In genomic region chr2:164560902-164561301, GRCh38 we compare ENCODE assay signal across 15 cellular contexts.
"Had no signal": no experiment of that assay in that cellular context is flagged by ENCODE, and none has a peak within 500 bp of the region (broad histone marks: within the 10 kb centered on the region; RNA-seq: fewer than 3 reads in every experiment).

No MANE protein-coding gene starts in this region.

- H3K27me3 Mint-ChIP-seq: activated CD4-positive, alpha-beta memory T cell treated with anti-CD3 and anti-CD28 coated beads for 36 hours; activated naive CD8-positive, alpha-beta T cell had no signal

- H3K4me1 Mint-ChIP-seq: naive thymus-derived CD8-positive, alpha-beta T cell had no signal

- H3K36me3 Mint-ChIP-seq: activated CD4-positive, alpha-beta memory T cell treated with anti-CD3 and anti-CD28 coated beads for 36 hours; activated naive CD8-positive, alpha-beta T cell; naive thymus-derived CD8-positive, alpha-beta T cell had no signal

- H3K36me3 ChIP-seq: ovary, tibial artery, vagina had no signal

- H3K4me3 Mint-ChIP-seq: activated CD4-positive, alpha-beta memory T cell treated with anti-CD3 and anti-CD28 coated beads for 36 hours; activated naive CD8-positive, alpha-beta T cell; activated T-helper 1 cell treated with anti-CD3 and anti-CD28 coated beads, Interleukin-12 subunit alpha, Interleukin-12 subunit beta, Interleukin-2, Interleukin-4 antibody, amounts not matched to agents 30 ng/mL and 10 ng/mL and 1 ng/mL, durations not matched to agents 14 hours and 24 hours and 36 hours; naive thymus-derived CD8-positive, alpha-beta T cell; T-helper 2 cell treated with Interferon-gamma antibody and Interleukin-4, amounts not matched to agents 5 μg/mL and 100 μg/mL, for 36 hours had no signal

- H3K27me3 ChIP-seq: dorsolateral prefrontal cortex, ovary, tibial artery, vagina had no signal

- H3K9me3 Mint-ChIP-seq: activated CD4-positive, alpha-beta memory T cell treated with anti-CD3 and anti-CD28 coated beads for 36 hours; activated T-helper 1 cell treated with anti-CD3 and anti-CD28 coated beads, Interleukin-12 subunit alpha, Interleukin-12 subunit beta, Interleukin-2, Interleukin-4 antibody, amounts not matched to agents 30 ng/mL and 10 ng/mL and 1 ng/mL, durations not matched to agents 14 hours and 24 hours and 36 hours; T-helper 2 cell treated with Interferon-gamma antibody and Interleukin-4, amounts not matched to agents 5 μg/mL and 100 μg/mL, for 36 hours had no signal

- H3K4me3 ChIP-seq: ovary, vagina had no signal

- H3K27ac ChIP-seq: dorsolateral prefrontal cortex, ovary, tibial artery, vagina had no signal

- H3K9me3 ChIP-seq: ovary, tibial artery, vagina had no signal

- ATAC-seq: naive thymus-derived CD8-positive, alpha-beta T cell had no signal

- H3K27ac Mint-ChIP-seq: activated CD4-positive, alpha-beta memory T cell treated with anti-CD3 and anti-CD28 coated beads for 36 hours; activated naive CD8-positive, alpha-beta T cell; activated T-helper 1 cell treated with anti-CD3 and anti-CD28 coated beads, Interleukin-12 subunit alpha, Interleukin-12 subunit beta, Interleukin-2, Interleukin-4 antibody, amounts not matched to agents 30 ng/mL and 10 ng/mL and 1 ng/mL, durations not matched to agents 14 hours and 24 hours and 36 hours; naive thymus-derived CD8-positive, alpha-beta T cell; T-helper 2 cell treated with Interferon-gamma antibody and Interleukin-4, amounts not matched to agents 5 μg/mL and 100 μg/mL, for 36 hours had no signal

- DNase-seq: activated CD4-positive, alpha-beta memory T cell treated with anti-CD3 and anti-CD28 coated beads for 36 hours; activated T-cell treated with anti-CD3 and anti-CD28 coated beads for 4 hours; caudate nucleus; dorsolateral prefrontal cortex; foreskin melanocyte; kidney; naive thymus-derived CD8-positive, alpha-beta T cell; stimulated activated CD8-positive, alpha-beta memory T cell treated with anti-CD3 and anti-CD28 coated beads, Interleukin-4, amount 100 ng/mL, for 48 hours; stimulated activated naive CD4-positive, alpha-beta T cell; tibial artery had no signal

- H3K4me1 ChIP-seq: vagina had no signal
